8 cellular contexts compared by ENCODE assay signal in genomic region chr7:24715661-24716479, GRCh38. TPM values are rescaled to one million over a fixed set of nuclear protein-coding genes. Genes with fewer than 3 reads are reported as not detected.
DNase-seq lines count a peak whose midpoint lies in the region; ATAC-seq, FAIRE-seq and TF ChIP-seq lines count a peak whose summit lies in the region.

No MANE protein-coding gene starts in this region.

- no peak for TF ChIP-seq RAD21 in HepG2 (CRISPR knock-in tag; IDR thresholded peaks at IDR 0.05)

- no TSS peak for BruUV-seq in HepG2 (replicated peaks; lab: Mats Ljungman, UMichigan)

- peak; percentile 4 for FAIRE-seq in HTR-8/SVneo (lab: Jason Lieb, UNC)
- no peak for FAIRE-seq in HepG2 (lab: Jason Lieb, UNC)

- H3K27ac ChIP-seq in HepG2 (ENCODE audit: extremely low read length, insufficient read depth, low read length): no peak overlapping the region

- no peaks in the 10 kb centered on the region for H4K20me1 ChIP-seq in HepG2 (ENCODE audit: insufficient read depth, low read length)

- H3K27me3 ChIP-seq in HepG2 (ENCODE audit: control insufficient read depth in 1 of 2, insufficient read depth in 2 of 2, low read length in 2 of 2): no peaks in the 10 kb centered on the region

- DNase-seq in SHP77 (lab: John Stamatoyannopoulos, UW): peak; percentile 37 to 65
- DNase-seq in SHP77 treated with DMSO at 0.1 percent for 48 hours (lab: John Stamatoyannopoulos, UW): no peak
- peak; percentile 32 for DNase-seq in HTR-8/SVneo (ENCODE audit: insufficient read length, low spot score)
- peak; percentile 60 for DNase-seq in astrocyte of the hippocampus (ENCODE audit: low read depth, low spot score)
- DNase-seq in HepG2 (ENCODE audit: low spot score): peak; percentile 21
- DNase-seq in NCI-H774 (lab: John Stamatoyannopoulos, UW): no peak
- DNase-seq in activated T-cell treated with anti-CD3 and anti-CD28 coated beads, Interleukin-2, amount 50 U/mL, for 1 hour: no peak

- in situ Hi-C loops in HepG2 (cut with HindIII; ENCODE audit: extremely low pct_ligation_motif_present, low pct_unique_long_range_greater_than_20kb): no loop called here

- TF ChIP-seq POLR2A in HepG2 (IDR thresholded peaks at IDR 0.05; ENCODE audit: insufficient read depth in 1 of 2, low read depth in 2 of 2, low read length in 2 of 2): no peak

- H3K4me2 ChIP-seq in HepG2 (ENCODE audit: low read depth, low read length): no peak overlapping the region

- ATAC-seq in GM21576 (IDR thresholded peaks at IDR 0.05; ENCODE audit: unreplicated experiment): peak; percentile 50
- peak; percentile 90 for ATAC-seq in HepG2

- peak; percentile 61 for TF ChIP-seq CTCF in HepG2 (CRISPR knock-in tag; IDR thresholded peaks at IDR 0.05)

- no peak overlapping the region for H3K9ac ChIP-seq in HepG2 (ENCODE audit: insufficient read depth, low read depth, low read length)

- no peak overlapping the region for H3K4me3 ChIP-seq in HepG2 (replicated peaks in 1 of 3; ENCODE audit: insufficient read depth in 1 of 3, low read depth in 2 of 3, low read length in 3 of 3)

- peaks cover 4 to 23% of the 10 kb centered on the region in 2 experiments; a peak in 3 of 5 replicates for H3K36me3 ChIP-seq in HepG2 (replicated peaks in 1 of 2; ENCODE audit: control insufficient read depth in 1 of 2, insufficient read depth in 2 of 2, low read length in 2 of 2)

- no peaks in the 10 kb centered on the region for H3K9me3 ChIP-seq in HepG2 (ENCODE audit: low read length)

- TF ChIP-seq EP300 in HepG2 (IDR thresholded peaks at IDR 0.05; ENCODE audit: low read depth in 2 of 2, low read length in 2 of 2) (no peak), HepG2 (CRISPR knock-in tag; IDR thresholded peaks at IDR 0.05; ENCODE audit: borderline replicate concordance) (no peak)

- intact Hi-C loops in HepG2 (cut with micrococcal nuclease; ENCODE audit: unreplicated experiment): no loop called here

- H3K79me2 ChIP-seq in HepG2 (ENCODE audit: insufficient read depth, low read length): no peaks in the 10 kb centered on the region

- POLR2A ChIA-PET in HepG2 (lab: Yijun Ruan, JAX): no interaction called here

- WGBS in HepG2 (ENCODE audit: low lambda C conversion rate): 89% methylated on average over 14 of the region's 16 CpGs

- CTCF ChIA-PET in HepG2 (lab: Yijun Ruan, JAX; ENCODE audit: low intra/inter-chr PET ratio, low total read pairs): no interaction called here

- H2AFZ ChIP-seq in HepG2 (ENCODE audit: low read length): no peak overlapping the region

- H3K4me1 ChIP-seq in HepG2 (ENCODE audit: insufficient read depth, low read length): no peaks in the 10 kb centered on the region

TF ChIP-seq in HepG2, 621 proteins besides CTCF, POLR2A, EP300 and RAD21:
- no peak for TF ChIP-seq SUZ12 (IDR thresholded peaks at IDR 0.05; ENCODE audit: low read depth, low read length)
- TF ChIP-seq TOPORS (CRISPR knock-in tag; IDR thresholded peaks at IDR 0.05): no peak
- peak; percentile 91 for TF ChIP-seq ZBTB33 (CRISPR knock-in tag; IDR thresholded peaks at IDR 0.05)
- no peak for TF ChIP-seq JUN (CRISPR knock-in tag; IDR thresholded peaks at IDR 0.05)
- TF ChIP-seq FOSL2 (CRISPR knock-in tag; IDR thresholded peaks at IDR 0.05): peak; percentile 59
- TF ChIP-seq SMC3 (IDR thresholded peaks at IDR 0.05; ENCODE audit: low read length): peak; percentile 10; the same call in 1 of the 2 replicates
- TF ChIP-seq ZNF207 (IDR thresholded peaks at IDR 0.05; ENCODE audit: borderline replicate concordance): no peak
- no peak for TF ChIP-seq AKNA (CRISPR knock-in tag; IDR thresholded peaks at IDR 0.05; ENCODE audit: borderline replicate concordance)

RNA-seq across cellular contexts. Expression of gene GSDME, which starts 41.4 kb away (rescaled TPM):
- 19.2 and 30.0 TPM in 2 replicates for total RNA-seq in HepG2 (2016; rRNA removed; fragmentation: Illumina TruSeq; extraction: Trizol)
- total RNA-seq in HepG2 (2016; cell fraction: cytosol; rRNA removed; fragmentation: Illumina TruSeq; extraction: Trizol; ENCODE audit: low read depth): 3.4 and 5.0 TPM in 2 replicates
- total RNA-seq in HepG2 (2016; cell fraction: insoluble cytoplasmic fraction; rRNA removed; fragmentation: Illumina TruSeq; extraction: Trizol): 20.2 and 27.5 TPM in 2 replicates
- 8.4 and 9.3 TPM in 2 replicates for total RNA-seq in HepG2 (2016; cell fraction: membrane; rRNA removed; fragmentation: Illumina TruSeq; extraction: Trizol)
- 15.5 and 19.2 TPM in 2 replicates for total RNA-seq in HepG2 (2016; cell fraction: nucleus; rRNA removed; fragmentation: Illumina TruSeq; extraction: Trizol)
- 27.2 and 28.2 TPM in 2 replicates for polyA plus RNA-seq in HepG2 (2011; rRNA removed)
- polyA plus RNA-seq in HepG2 (2011; cell fraction: cytosol; rRNA removed): 21.7 and 24.2 TPM in 2 replicates
- 56.7 and 59.2 TPM in 2 replicates for polyA plus RNA-seq in HepG2 (2011; cell fraction: nucleus; rRNA removed)
- polyA plus RNA-seq in HepG2 (2012): 16.9 and 17.5 TPM in 2 replicates
- polyA plus RNA-seq in HepG2 (2016; cell fraction: cytosol; fragmentation: Illumina TruSeq; extraction: Trizol; ENCODE audit: low read depth): 2.6 and 3.4 TPM in 2 replicates
- 35.8 and 38.3 TPM in 2 replicates for polyA plus RNA-seq in HepG2 (2016; cell fraction: insoluble cytoplasmic fraction; fragmentation: Illumina TruSeq; extraction: Trizol; ENCODE audit: low read depth)
- 6.0 and 6.2 TPM in 2 replicates for polyA plus RNA-seq in HepG2 (2016; cell fraction: membrane; fragmentation: Illumina TruSeq; extraction: Trizol; ENCODE audit: low read depth)
- 30.3 and 31.2 TPM in 2 replicates for polyA plus RNA-seq in HepG2 (2016; cell fraction: nucleus; fragmentation: Illumina TruSeq; extraction: Trizol; ENCODE audit: insufficient read depth, low read depth)
- polyA minus RNA-seq in HepG2 (2011; rRNA and poly(A)+ RNA removed; ENCODE audit: low replicate concordance): 30.0 and 31.2 TPM in 2 replicates
- 7.8 and 10.8 TPM in 2 replicates for polyA minus RNA-seq in HepG2 (2011; cell fraction: cytosol; rRNA and poly(A)+ RNA removed)
- 47.3 and 58.2 TPM in 2 replicates for polyA minus RNA-seq in HepG2 (2011; cell fraction: nucleus; rRNA and poly(A)+ RNA removed)

Comparison
In these comparisons a context has a peak if more than half of its experiments do, and no peak if none do; other contexts are left out.
1. DNase-seq: peak in SHP77 (2 of 2), HTR-8/SVneo (single experiment), astrocyte of the hippocampus (single experiment) and HepG2 (single experiment); none in SHP77 treated with DMSO at 0.1 percent for 48 hours (single experiment), NCI-H774 (single experiment) and activated T-cell treated with anti-CD3 and anti-CD28 coated beads, Interleukin-2, amount 50 U/mL, for 1 hour (single experiment).